Comparison of ENCODE assay signal across 19 cellular contexts in genomic region chr14:55450539-55450938, GRCh38. TPM values are rescaled to one million over a fixed set of nuclear protein-coding genes. Genes with fewer than 3 reads are reported as not detected.
DNase-seq lines count a peak whose midpoint lies in the region; ATAC-seq and TF ChIP-seq lines count a peak whose summit lies in the region.
"Had no signal": no experiment of that assay in that cellular context is flagged by ENCODE, and none has a peak within 500 bp of the region (broad histone marks: within the 10 kb centered on the region; RNA-seq: fewer than 3 reads in every experiment).

No MANE protein-coding gene starts in this region.

- DNase-seq in DMS79 treated with DMSO at 0.1 percent for 48 hours (lab: John Stamatoyannopoulos, UW) (peak; percentile 28), DMS79 (lab: John Stamatoyannopoulos, UW) (no peak), NCI-H1105 treated with DMSO at 0.1 percent for 48 hours (lab: John Stamatoyannopoulos, UW) (peak; percentile 66), Panc1 (ENCODE audit: low read depth, low spot score) (no peak), retinal pigment epithelial cell (ENCODE audit: low read depth) (peak; percentile 40), heart left ventricle (no peak), osteocyte (ENCODE audit: extremely low spot score, unreplicated experiment) (no peak)
- no peak for DNase-seq in stimulated activated CD8-positive, alpha-beta memory T cell treated with anti-CD3 and anti-CD28 coated beads, Interleukin-4, amount 100 ng/mL, for 48 hours
- DNase-seq: COR-L47; DMS53; NCI-H1436 treated with DMSO at 0.1 percent for 48 hours; NK-92 treated with Interleukin-12 subunit alpha and Interleukin-12 subunit beta, amount 100 ng/mL, for 24 hours had no signal

- H3K27ac ChIP-seq in Panc1 (ENCODE audit: low read length) (peak overlapping the region; percentile 99), heart left ventricle (no peak overlapping the region)

- no peaks in the 10 kb centered on the region for H3K9me3 ChIP-seq in Panc1 (ENCODE audit: control insufficient read depth, insufficient read depth, low read depth, low read length)
- no peaks in the 10 kb centered on the region for H3K9me3 ChIP-seq in heart left ventricle

- 85 to 93% (median 88%) methylated on average over 3 of the region's 3 CpGs for WGBS in heart left ventricle, 4 donors

- POLR2A ChIA-PET in Panc1 (lab: Charles Lee): no interaction called here

- intact Hi-C loops in Panc1 (cut with micrococcal nuclease; ENCODE audit: unreplicated experiment): no loop called here
- intact Hi-C loops in heart left ventricle (cut with DNase I): loop anchor here in 1 of 10 donors (5.0 kb wide), 1 partner anchor 97 kb away; no protein-coding TSS in a partner anchor

- H3K4me3 Mint-ChIP-seq in osteocyte (ENCODE audit: unreplicated experiment): no peak overlapping the region
- H3K4me3 Mint-ChIP-seq: CD14-positive monocyte, IgD-negative memory B cell had no signal

- H3K36me3 ChIP-seq in Panc1 (ENCODE audit: control insufficient read depth, insufficient read depth, low read length): no peaks in the 10 kb centered on the region
- H3K36me3 ChIP-seq in heart left ventricle: no peaks in the 10 kb centered on the region

- H3K4me3 ChIP-seq in Panc1 (ENCODE audit: low read depth in 2 of 2, low read length in 2 of 2) (no peak overlapping the region), retinal pigment epithelial cell (ENCODE audit: low read length) (no peak overlapping the region), heart left ventricle (no peak overlapping the region)

- no peaks in the 10 kb centered on the region for H3K9me3 Mint-ChIP-seq in osteocyte (ENCODE audit: unreplicated experiment)
- H3K9me3 Mint-ChIP-seq: CD14-positive monocyte, IgD-negative memory B cell had no signal

- H3K27me3 Mint-ChIP-seq in osteocyte (ENCODE audit: unreplicated experiment): no peaks in the 10 kb centered on the region

- H3K36me3 Mint-ChIP-seq in osteocyte (ENCODE audit: unreplicated experiment): no peaks in the 10 kb centered on the region
- H3K36me3 Mint-ChIP-seq: CD14-positive monocyte, IgD-negative memory B cell had no signal

- TF ChIP-seq CTCF in Panc1 (IDR thresholded peaks at IDR 0.05) (no peak), retinal pigment epithelial cell (conservative IDR thresholded peaks at IDR 0.05; ENCODE audit: low read depth, low read length) (no peak), heart left ventricle (IDR thresholded peaks at IDR 0.05) (no peak), osteocyte (IDR thresholded peaks at IDR 0.05) (no peak)

- no peaks in the 10 kb centered on the region for H3K27me3 ChIP-seq in Panc1 (ENCODE audit: control insufficient read depth, insufficient read depth, low read length)
- H3K27me3 ChIP-seq in heart left ventricle: no peaks in the 10 kb centered on the region

- H3K27ac Mint-ChIP-seq in osteocyte (ENCODE audit: unreplicated experiment): no peak overlapping the region
- H3K27ac Mint-ChIP-seq: CD14-positive monocyte, IgD-negative memory B cell had no signal

- H3K4me1 ChIP-seq in Panc1 (ENCODE audit: control insufficient read depth, insufficient read depth, low read length) (peaks cover 95% of the 10 kb centered on the region), heart left ventricle (peaks cover 0 to 43% (median 16%) of the 10 kb centered on the region in 12 donors)

- CTCF ChIA-PET in Panc1 (lab: Charles Lee): no interaction called here

- no TSS peak for BruUV-seq in Panc1 (replicated peaks; lab: Mats Ljungman, UMichigan)

- in situ Hi-C loops in Panc1 (cut with HindIII; ENCODE audit: low pct_unique_long_range_greater_than_20kb, low sequenced_read_pairs): no loop called here

- TF ChIP-seq POLR2A in heart left ventricle (IDR thresholded peaks at IDR 0.05): no peak

- peaks cover 53% of the 10 kb centered on the region for H3K4me1 Mint-ChIP-seq in osteocyte (ENCODE audit: unreplicated experiment)

- no peak for ATAC-seq in Panc1
- no peak for ATAC-seq in heart left ventricle

RNA-seq across cellular contexts. Expression of gene TBPL2, which starts 10.1 kb away (rescaled TPM):
- not detected for total RNA-seq in Panc1 (2021; ENCODE audit: unreplicated experiment)
- not detected for polyA plus RNA-seq in Panc1 (2012; ENCODE audit: insufficient read length)
- total RNA-seq in heart left ventricle: not detected
- not detected for polyA plus RNA-seq in heart left ventricle
- not detected in 2 replicates for total RNA-seq in osteocyte
- total RNA-seq: A172, H4, HT1080, LHCN-M2, SK-MEL-5 had no signal
- polyA plus RNA-seq: CD14-positive monocyte, IgD-negative memory B cell had no signal

RNA-seq across cellular contexts. Expression of gene ATG14, which starts 38.9 kb away (rescaled TPM):
- total RNA-seq in Panc1 (2021; ENCODE audit: unreplicated experiment) (7.1 TPM), heart left ventricle (10 to 100 TPM in 8 of 9 donors, 1 to 10 TPM in 1; 8.7 to 16.2 (median 12.9) TPM), osteocyte (13.8 and 14.5 TPM in 2 replicates)
- 3.3 TPM for polyA plus RNA-seq in Panc1 (2012; ENCODE audit: insufficient read length)
- 1 to 10 TPM; 5.9 to 9.1 TPM for polyA plus RNA-seq in heart left ventricle

Comparison
In these comparisons a context has a peak if more than half of its experiments do, and no peak if none do; other contexts are left out.
1. DNase-seq: peak in DMS79 treated with DMSO at 0.1 percent for 48 hours (single experiment), NCI-H1105 treated with DMSO at 0.1 percent for 48 hours (single experiment) and retinal pigment epithelial cell (single experiment); none in DMS79 (single experiment), Panc1 (single experiment), heart left ventricle (0 of 5), osteocyte (single experiment) and stimulated activated CD8-positive, alpha-beta memory T cell treated with anti-CD3 and anti-CD28 coated beads, Interleukin-4, amount 100 ng/mL, for 48 hours (single experiment).